1 cellular context compared by ENCODE assay signal in the genomic region with DNA sequence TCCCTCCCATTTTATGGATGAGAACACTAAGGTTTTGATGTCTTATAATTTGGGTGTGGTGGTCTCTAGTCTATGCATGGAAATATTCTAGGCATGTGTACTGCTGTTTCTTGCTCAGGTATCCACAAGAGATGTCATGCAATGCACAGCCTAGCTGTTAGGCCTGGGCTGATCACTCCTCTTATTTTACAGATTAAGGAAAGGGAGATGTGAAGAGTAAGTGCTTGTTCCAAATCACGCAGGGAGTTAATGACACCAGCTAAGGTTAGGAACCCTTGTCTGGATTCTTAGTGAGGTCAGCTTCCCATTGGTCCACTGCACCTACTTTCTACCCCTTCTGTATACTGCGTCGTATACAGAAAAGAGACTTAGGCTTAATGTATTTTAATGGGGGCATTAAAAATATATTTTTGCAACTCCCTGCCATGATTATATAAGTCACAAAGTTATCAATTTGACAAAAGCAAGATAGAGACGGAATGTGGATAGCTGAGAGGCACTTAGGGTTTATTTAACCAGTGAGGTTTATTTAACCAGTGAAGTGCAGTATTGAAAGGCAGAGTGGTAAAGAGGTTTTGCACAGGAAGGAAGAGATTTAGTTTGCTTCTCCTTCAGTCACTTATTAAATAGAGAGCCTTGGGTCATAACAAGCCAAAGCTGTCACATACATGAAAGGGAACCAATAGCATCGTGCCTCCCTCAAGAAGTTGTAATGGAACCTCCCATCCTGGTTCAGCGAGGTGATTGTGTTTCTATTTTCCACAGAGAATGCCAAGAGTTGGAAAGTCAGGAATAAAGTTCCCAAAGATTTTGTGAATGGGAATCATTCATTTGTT.
TF ChIP-seq lines count a peak whose summit lies in the region.

No MANE protein-coding gene starts in this region.

TF ChIP-seq in GM12878, 131 proteins besides CTCF, POLR2A, EP300 and RAD21:
- TF ChIP-seq, protein P1, sequence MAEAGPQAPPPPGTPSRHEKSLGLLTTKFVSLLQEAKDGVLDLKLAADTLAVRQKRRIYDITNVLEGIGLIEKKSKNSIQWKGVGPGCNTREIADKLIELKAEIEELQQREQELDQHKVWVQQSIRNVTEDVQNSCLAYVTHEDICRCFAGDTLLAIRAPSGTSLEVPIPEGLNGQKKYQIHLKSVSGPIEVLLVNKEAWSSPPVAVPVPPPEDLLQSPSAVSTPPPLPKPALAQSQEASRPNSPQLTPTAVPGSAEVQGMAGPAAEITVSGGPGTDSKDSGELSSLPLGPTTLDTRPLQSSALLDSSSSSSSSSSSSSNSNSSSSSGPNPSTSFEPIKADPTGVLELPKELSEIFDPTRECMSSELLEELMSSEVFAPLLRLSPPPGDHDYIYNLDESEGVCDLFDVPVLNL (IDR thresholded peaks at IDR 0.05; ENCODE audit: low read depth, low read length), result no peak
- TF ChIP-seq NFXL1 (IDR thresholded peaks at IDR 0.05; ENCODE audit: borderline replicate concordance), result no peak
- TF ChIP-seq SUZ12 (IDR thresholded peaks at IDR 0.05; ENCODE audit: unreplicated experiment), result no peak
- TF ChIP-seq MEF2A (IDR thresholded peaks at IDR 0.05; ENCODE audit: insufficient read depth, low read depth, low read length), result no peak
- TF ChIP-seq ASH2L (IDR thresholded peaks at IDR 0.05; ENCODE audit: borderline replicate concordance, low read depth), result no peak
- TF ChIP-seq CBX5 (IDR thresholded peaks at IDR 0.05; ENCODE audit: low read depth), result no peak
- TF ChIP-seq, protein P2, sequence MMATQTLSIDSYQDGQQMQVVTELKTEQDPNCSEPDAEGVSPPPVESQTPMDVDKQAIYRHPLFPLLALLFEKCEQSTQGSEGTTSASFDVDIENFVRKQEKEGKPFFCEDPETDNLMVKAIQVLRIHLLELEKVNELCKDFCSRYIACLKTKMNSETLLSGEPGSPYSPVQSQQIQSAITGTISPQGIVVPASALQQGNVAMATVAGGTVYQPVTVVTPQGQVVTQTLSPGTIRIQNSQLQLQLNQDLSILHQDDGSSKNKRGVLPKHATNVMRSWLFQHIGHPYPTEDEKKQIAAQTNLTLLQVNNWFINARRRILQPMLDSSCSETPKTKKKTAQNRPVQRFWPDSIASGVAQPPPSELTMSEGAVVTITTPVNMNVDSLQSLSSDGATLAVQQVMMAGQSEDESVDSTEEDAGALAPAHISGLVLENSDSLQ (IDR thresholded peaks at IDR 0.05), result no peak
- TF ChIP-seq TCF12 (IDR thresholded peaks at IDR 0.05; ENCODE audit: low read depth, low read length), result no peak
- TF ChIP-seq, protein P3, sequence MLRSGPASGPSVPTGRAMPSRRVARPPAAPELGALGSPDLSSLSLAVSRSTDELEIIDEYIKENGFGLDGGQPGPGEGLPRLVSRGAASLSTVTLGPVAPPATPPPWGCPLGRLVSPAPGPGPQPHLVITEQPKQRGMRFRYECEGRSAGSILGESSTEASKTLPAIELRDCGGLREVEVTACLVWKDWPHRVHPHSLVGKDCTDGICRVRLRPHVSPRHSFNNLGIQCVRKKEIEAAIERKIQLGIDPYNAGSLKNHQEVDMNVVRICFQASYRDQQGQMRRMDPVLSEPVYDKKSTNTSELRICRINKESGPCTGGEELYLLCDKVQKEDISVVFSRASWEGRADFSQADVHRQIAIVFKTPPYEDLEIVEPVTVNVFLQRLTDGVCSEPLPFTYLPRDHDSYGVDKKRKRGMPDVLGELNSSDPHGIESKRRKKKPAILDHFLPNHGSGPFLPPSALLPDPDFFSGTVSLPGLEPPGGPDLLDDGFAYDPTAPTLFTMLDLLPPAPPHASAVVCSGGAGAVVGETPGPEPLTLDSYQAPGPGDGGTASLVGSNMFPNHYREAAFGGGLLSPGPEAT (IDR thresholded peaks at IDR 0.05; ENCODE audit: low read depth), result no peak
- TF ChIP-seq ZZZ3 (IDR thresholded peaks at IDR 0.05; ENCODE audit: control insufficient read depth, insufficient read length, low read depth), result no peak
- TF ChIP-seq BCLAF1 (IDR thresholded peaks at IDR 0.05), result no peak
- no peak for TF ChIP-seq ZSCAN29 (IDR thresholded peaks at IDR 0.05)
- no peak for TF ChIP-seq KDM1A (IDR thresholded peaks at IDR 0.05; ENCODE audit: borderline replicate concordance)
- no peak for TF ChIP-seq BMI1 (IDR thresholded peaks at IDR 0.05; ENCODE audit: borderline replicate concordance)
- TF ChIP-seq BRCA1 (IDR thresholded peaks at IDR 0.05; ENCODE audit: low read depth, low read length), result no peak
- no peak for TF ChIP-seq IRF4 (IDR thresholded peaks at IDR 0.05; ENCODE audit: low read depth, low read length)
- TF ChIP-seq JUND (IDR thresholded peaks at IDR 0.05; ENCODE audit: low read depth, low read length), result no peak
- no peak for TF ChIP-seq SKIL (IDR thresholded peaks at IDR 0.05; ENCODE audit: low read depth, poor library complexity, severe bottlenecking)
- TF ChIP-seq ESRRA (IDR thresholded peaks at IDR 0.05; ENCODE audit: low read length), result no peak
- TF ChIP-seq ZBED1 (IDR thresholded peaks at IDR 0.05; ENCODE audit: borderline replicate concordance), result no peak
